ENCODE assay signal across 2 cellular contexts in genomic region chr19:45049073-45049736, GRCh38.
A peak's percentile ranks its signal among the peaks of the same experiment; 100 is the strongest.
TF ChIP-seq lines count a peak whose summit lies in the region.

No MANE protein-coding gene starts in this region.

TF ChIP-seq in liver, 16 proteins besides CTCF, POLR2A, EP300 and RAD21:
- TF ChIP-seq SP1 (IDR thresholded peaks at IDR 0.05) (peak; percentile 78), TAF1 (conservative IDR thresholded peaks at IDR 0.05) (no peak), YY1 (IDR thresholded peaks at IDR 0.05) (peak; percentile 70), EGR1 (IDR thresholded peaks at IDR 0.05; ENCODE audit: low read depth in 2 of 2) (no peak), HNF4G (IDR thresholded peaks at IDR 0.05) (peak; percentile 41), FOXA1 (IDR thresholded peaks at IDR 0.05) (peak; percentile 73), MAX (IDR thresholded peaks at IDR 0.05) (no peak), HNF4A (conservative IDR thresholded peaks at IDR 0.05) (peak; percentile 80 to 89), REST (IDR thresholded peaks at IDR 0.05) (no peak), NR2F2 (IDR thresholded peaks at IDR 0.05) (peak; percentile 16), RXRA (IDR thresholded peaks at IDR 0.05) (peak; percentile 93 to 95), GABPA (IDR thresholded peaks at IDR 0.05 in 1 of 2, conservative IDR thresholded peaks at IDR 0.05 in 1 of 2) (peak in 1 of 2 donors; percentile 65), FOXA2 (IDR thresholded peaks at IDR 0.05) (peak; percentile 87), JUND (IDR thresholded peaks at IDR 0.05) (peak in 1 of 2 donors; percentile 57), ATF3 (IDR thresholded peaks at IDR 0.05) (no peak), ZBTB33 (IDR thresholded peaks at IDR 0.05) (no peak)

TF ChIP-seq in HepG2, 621 proteins besides CTCF, POLR2A, EP300 and RAD21:
- no peak for TF ChIP-seq ZNF841 (CRISPR knock-in tag; IDR thresholded peaks at IDR 0.05; ENCODE audit: borderline replicate concordance)
- no peak for TF ChIP-seq ZNF335 (CRISPR knock-in tag; IDR thresholded peaks at IDR 0.05)
- TF ChIP-seq MED1 (CRISPR knock-in tag; IDR thresholded peaks at IDR 0.05), result no peak
- no peak for TF ChIP-seq ZNF142 (CRISPR knock-in tag; IDR thresholded peaks at IDR 0.05)
- no peak for TF ChIP-seq PBX2 (CRISPR knock-in tag; IDR thresholded peaks at IDR 0.05)
- no peak for TF ChIP-seq ZBTB3 (CRISPR knock-in tag; IDR thresholded peaks at IDR 0.05; ENCODE audit: borderline replicate concordance, low read depth)
- TF ChIP-seq IRF2 (CRISPR knock-in tag; IDR thresholded peaks at IDR 0.05), result no peak
- no peak for TF ChIP-seq FUBP1 (CRISPR knock-in tag; IDR thresholded peaks at IDR 0.05; ENCODE audit: borderline replicate concordance)
- no peak for TF ChIP-seq KLF11 (CRISPR knock-in tag; IDR thresholded peaks at IDR 0.05)
- TF ChIP-seq ZNF776 (CRISPR knock-in tag; IDR thresholded peaks at IDR 0.05), result no peak
- no peak for TF ChIP-seq ZFP82 (CRISPR knock-in tag; IDR thresholded peaks at IDR 0.05; ENCODE audit: borderline replicate concordance)
- no peak for TF ChIP-seq HIC2 (CRISPR knock-in tag; IDR thresholded peaks at IDR 0.05; ENCODE audit: low read depth)
- no peak for TF ChIP-seq NFIC (IDR thresholded peaks at IDR 0.05; ENCODE audit: low read length)
- no peak for TF ChIP-seq NFYB (CRISPR knock-in tag; IDR thresholded peaks at IDR 0.05)
- no peak for TF ChIP-seq ZSCAN31 (CRISPR knock-in tag; IDR thresholded peaks at IDR 0.05; ENCODE audit: low read depth)
- no peak for TF ChIP-seq MIER2 (CRISPR knock-in tag; IDR thresholded peaks at IDR 0.05)
- TF ChIP-seq GABPB1 (CRISPR knock-in tag; IDR thresholded peaks at IDR 0.05), result no peak
- TF ChIP-seq ZFP36 (IDR thresholded peaks at IDR 0.05; ENCODE audit: borderline replicate concordance, low read depth, low read length, partially characterized antibody), result no peak
